In the genomic region with DNA sequence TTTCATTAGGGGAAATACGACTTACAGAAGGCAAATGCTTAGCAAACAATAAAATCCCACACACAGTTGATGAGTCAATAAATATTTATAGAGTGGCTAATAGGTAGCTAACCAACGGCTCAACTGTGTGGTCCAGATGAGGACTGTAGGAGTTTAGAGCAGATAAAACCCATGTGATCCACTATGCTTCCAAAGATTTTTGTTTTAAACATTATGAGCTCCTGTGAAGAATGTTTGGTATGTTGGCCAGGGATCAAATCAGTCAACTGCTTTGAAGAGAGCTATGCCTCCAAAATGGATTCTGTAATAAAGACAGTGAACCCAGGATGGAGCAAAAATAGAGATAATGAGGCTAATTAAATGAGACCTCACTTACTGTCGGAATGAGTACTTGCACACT, we compare ENCODE assay signal across 17 cellular contexts.
A peak's percentile ranks its signal among the peaks of the same experiment; 100 is the strongest.
DNase-seq lines count a peak whose midpoint lies in the region; TF ChIP-seq lines count a peak whose summit lies in the region.
"Had no signal": no experiment of that assay in that cellular context is flagged by ENCODE, and none has a peak within 500 bp of the region (broad histone marks: within the 10 kb centered on the region; RNA-seq: fewer than 3 reads in every experiment).

No MANE protein-coding gene starts in this region.

- no peak for TF ChIP-seq CTCF in hepatocyte (IDR thresholded peaks at IDR 0.05; ENCODE audit: poor library complexity)

- no peak overlapping the region for H3K27ac ChIP-seq in hepatocyte
- H3K27ac ChIP-seq: BLaER1 treated with 17β-estradiol and CSF1 and Interleukin-3, amounts not matched to agents 10 nM and 100 nM; psoas muscle had no signal

- no peak overlapping the region for H2AFZ ChIP-seq in hepatocyte

- no peaks in the 10 kb centered on the region for H3K27me3 ChIP-seq in hepatocyte
- H3K27me3 ChIP-seq: BLaER1 treated with 17β-estradiol and CSF1 and Interleukin-3, amounts not matched to agents 10 nM and 100 nM had no signal

- no peaks in the 10 kb centered on the region for H3K4me1 ChIP-seq in hepatocyte (ENCODE audit: insufficient read depth)
- H3K4me1 ChIP-seq: BLaER1 treated with 17β-estradiol and CSF1 and Interleukin-3, amounts not matched to agents 10 nM and 100 nM; psoas muscle had no signal

- H3K4me3 ChIP-seq in hepatocyte = no peak overlapping the region
- H3K4me3 ChIP-seq: BLaER1 treated with 17β-estradiol and CSF1 and Interleukin-3, amounts not matched to agents 10 nM and 100 nM; psoas muscle had no signal

- in situ Hi-C loops in ACHN (cut with HindIII; ENCODE audit: low pct_ligation_motif_present, low pct_unique_long_range_greater_than_20kb, low sequenced_read_pairs) = no loop called here

- no peaks in the 10 kb centered on the region for H3K9me3 ChIP-seq in hepatocyte (ENCODE audit: low read depth)
- H3K9me3 ChIP-seq: psoas muscle had no signal

- no peaks in the 10 kb centered on the region for H3K79me2 ChIP-seq in hepatocyte

- DNase-seq in ACHN = peak; percentile 29
- DNase-seq in HT1080 (ENCODE audit: low read depth) = peak; percentile 74
- peak; percentile 91 for DNase-seq in amniotic epithelial cell (ENCODE audit: low read depth)
- peak; percentile 5 for DNase-seq in hepatocyte (ENCODE audit: low spot score)
- DNase-seq in NCI-H128 (lab: John Stamatoyannopoulos, UW; ENCODE audit: unreplicated experiment) = no peak
- DNase-seq in NCI-H2171 treated with DMSO at 0.1 percent for 48 hours (lab: John Stamatoyannopoulos, UW) = no peak
- no peak for DNase-seq in NCI-H510A treated with DMSO at 0.1 percent for 48 hours (lab: John Stamatoyannopoulos, UW)
- no peak for DNase-seq in Ammon's horn (ENCODE audit: low spot score)
- DNase-seq: activated CD4-positive, alpha-beta T cell treated with anti-CD3 and anti-CD28 coated beads, Interleukin-2, amount 10 ng/mL, durations not matched to agents 7 days and 5 days; activated T-cell treated with anti-CD3 and anti-CD28 coated beads, Interleukin-2, amount 50 U/mL, for 72 hours; GDM1; KG1; NCI-H2107; psoas muscle; stimulated activated CD4-positive, alpha-beta T cell treated with anti-CD3 and anti-CD28 coated beads, Interleukin-4, amount 100 ng/mL, for 1 hour; stimulated activated naive CD4-positive, alpha-beta T cell had no signal

- H3K36me3 ChIP-seq in hepatocyte (replicated peaks; ENCODE audit: insufficient read depth, low read depth) = no peaks in the 10 kb centered on the region
- H3K36me3 ChIP-seq: BLaER1 treated with 17β-estradiol and CSF1 and Interleukin-3, amounts not matched to agents 10 nM and 100 nM had no signal

- peak overlapping the region; percentile 16 for H3K4me2 ChIP-seq in hepatocyte
- H3K4me2 ChIP-seq: BLaER1 treated with 17β-estradiol and CSF1 and Interleukin-3, amounts not matched to agents 10 nM and 100 nM had no signal

- no peaks in the 10 kb centered on the region for H3K9me2 ChIP-seq in hepatocyte (replicated peaks; ENCODE audit: insufficient read depth)

- 20% methylated on average over 3 of the region's 3 CpGs for WGBS in hepatocyte (ENCODE audit: low lambda C conversion rate, missing lambda C conversion rate)

- no peaks in the 10 kb centered on the region for H4K20me1 ChIP-seq in hepatocyte (ENCODE audit: insufficient read depth, poor library complexity, severe bottlenecking)
- H4K20me1 ChIP-seq: BLaER1 treated with 17β-estradiol and CSF1 and Interleukin-3, amounts not matched to agents 10 nM and 100 nM had no signal

Comparison
In these comparisons a context has a peak if more than half of its experiments do, and no peak if none do; other contexts are left out.
1. DNase-seq: peak in ACHN (single experiment), HT1080 (single experiment), amniotic epithelial cell (single experiment) and hepatocyte (single experiment); none in NCI-H128 (single experiment), NCI-H2171 treated with DMSO at 0.1 percent for 48 hours (single experiment), NCI-H510A treated with DMSO at 0.1 percent for 48 hours (single experiment) and Ammon's horn (single experiment).